ENCODE assay signal across 8 cellular contexts in the genomic region with DNA sequence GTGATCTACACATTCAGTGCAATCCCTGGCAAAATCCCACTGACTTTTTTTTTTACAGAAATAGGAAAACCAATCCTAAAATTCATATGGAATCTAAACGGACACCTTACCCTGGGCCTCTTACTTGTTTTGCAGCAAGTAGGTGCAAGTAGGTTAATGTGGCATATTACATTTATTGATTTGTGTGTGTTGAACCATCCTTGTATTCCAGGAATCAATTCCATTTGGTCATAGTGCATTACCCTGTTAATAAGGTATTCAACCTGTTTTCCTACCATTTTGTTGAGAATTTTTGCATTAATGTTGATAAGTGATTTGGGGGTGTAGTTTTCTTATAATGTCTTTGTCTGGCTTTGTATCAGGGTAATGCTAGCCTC. TPM values are rescaled to one million over a fixed set of nuclear protein-coding genes. Genes with fewer than 3 reads are reported as not detected.
A peak's percentile ranks its signal among the peaks of the same experiment; 100 is the strongest.
DNase-seq lines count a peak whose midpoint lies in the region; ATAC-seq lines count a peak whose summit lies in the region.
"Had no signal": no experiment of that assay in that cellular context is flagged by ENCODE, and none has a peak within 500 bp of the region (broad histone marks: within the 10 kb centered on the region; RNA-seq: fewer than 3 reads in every experiment).

No MANE protein-coding gene starts in this region.

- H3K27ac Mint-ChIP-seq in T-cell (no peak overlapping the region), immature natural killer cell (no peak overlapping the region)
- H3K27ac Mint-ChIP-seq in stimulated activated naive B cell treated with anti-CD40 and anti-IgM and Interleukin-4, amounts not matched to agents 10 μg/mL and 1 μg/mL and 100 μg/mL, for 72 hours, result peak overlapping the region; percentile 42
- H3K27ac Mint-ChIP-seq: H9 had no signal

- H3K27ac ChIP-seq in GM23248, result peak overlapping the region; percentile 74

- H3K27me3 ChIP-seq in GM23248 (replicated peaks; ENCODE audit: insufficient read depth), result no peaks in the 10 kb centered on the region

- H3K4me1 Mint-ChIP-seq in T-cell (peaks cover 11 to 17% (median 16%) of the 10 kb centered on the region in 3 donors), immature natural killer cell (peaks cover 10 to 20% of the 10 kb centered on the region in 2 donors)
- H3K4me1 Mint-ChIP-seq in stimulated activated naive B cell treated with anti-CD40 and anti-IgM and Interleukin-4, amounts not matched to agents 10 μg/mL and 1 μg/mL and 100 μg/mL, for 72 hours, result peaks cover 13 to 27% of the 10 kb centered on the region in 2 donors

- DNase-seq in GM23248 (no peak), T-cell (no peak), immature natural killer cell (no peak), sciatic nerve (ENCODE audit: low spot score) (no peak), HK-2 (ENCODE audit: unreplicated experiment) (no peak), G401 (ENCODE audit: low spot score) (no peak)
- no peak for DNase-seq in stimulated activated naive B cell treated with anti-CD40 and anti-IgM and Interleukin-4, amounts not matched to agents 10 μg/mL and 1 μg/mL and 100 μg/mL, for 72 hours

- WGBS in GM23248 (ENCODE audit: low coverage in 1 of 2, low lambda C conversion rate in 2 of 2, missing lambda C conversion rate in 2 of 2), 2 experiments, result 46 to 50% methylated on average over 1 of the region's 1 CpG

- no peaks in the 10 kb centered on the region for H3K4me1 ChIP-seq in GM23248 (ENCODE audit: insufficient read depth)

- peaks cover 21% of the 10 kb centered on the region for H3F3A ChIP-seq in GM23248 (ENCODE audit: insufficient read depth)

- peak overlapping the region; percentile 57; the same call in 1 of the 2 replicates for H2AFZ ChIP-seq in GM23248

- H3K4me2 ChIP-seq in GM23248 (ENCODE audit: unreplicated experiment), result no peak overlapping the region

- CTCF ChIA-PET in T-cell (lab: Charles Lee), result interaction anchor here (0.5 to 4.6 kb wide), 11 partner anchors 38 to 192 kb away, joined by 3 to 74 read pairs (median 6); a partner anchor contains a TSS

- peaks cover 38% of the 10 kb centered on the region for H3K79me2 ChIP-seq in GM23248 (ENCODE audit: insufficient read depth)

- peaks cover 8% of the 10 kb centered on the region for H3K36me3 Mint-ChIP-seq in T-cell
- peaks cover 0 to 2% (median 2%) of the 10 kb centered on the region in 3 donors for H3K36me3 Mint-ChIP-seq in immature natural killer cell
- peaks cover 7 to 18% of the 10 kb centered on the region in 2 donors for H3K36me3 Mint-ChIP-seq in stimulated activated naive B cell treated with anti-CD40 and anti-IgM and Interleukin-4, amounts not matched to agents 10 μg/mL and 1 μg/mL and 100 μg/mL, for 72 hours

- ATAC-seq in T-cell (replicated peaks in 1 of 4) (no peak), sciatic nerve (no peak)
- ATAC-seq in stimulated activated naive B cell treated with anti-CD40 and anti-IgM and Interleukin-4, amounts not matched to agents 10 μg/mL and 1 μg/mL and 100 μg/mL, for 72 hours (replicated peaks), result no peak

- H3K9me3 ChIP-seq in GM23248 (ENCODE audit: low read depth), result no peaks in the 10 kb centered on the region

- H3K36me3 ChIP-seq in GM23248 (ENCODE audit: low read depth), result no peaks in the 10 kb centered on the region

- H3K4me3 Mint-ChIP-seq in T-cell (peak overlapping the region in 2 of 3 donors; percentile 72 to 79), immature natural killer cell (peak overlapping the region; percentile 36 to 95 (median 75))
- H3K4me3 Mint-ChIP-seq in stimulated activated naive B cell treated with anti-CD40 and anti-IgM and Interleukin-4, amounts not matched to agents 10 μg/mL and 1 μg/mL and 100 μg/mL, for 72 hours, result no peak overlapping the region

- intact Hi-C loops in sciatic nerve (cut with DNase I), result no loop called here

- H3K9me3 Mint-ChIP-seq in T-cell (peaks cover 3 to 18% (median 11%) of the 10 kb centered on the region in 3 donors), immature natural killer cell (peaks cover 0 to 5% (median 0%) of the 10 kb centered on the region in 6 donors)
- peaks cover 7 to 8% of the 10 kb centered on the region in 2 donors for H3K9me3 Mint-ChIP-seq in stimulated activated naive B cell treated with anti-CD40 and anti-IgM and Interleukin-4, amounts not matched to agents 10 μg/mL and 1 μg/mL and 100 μg/mL, for 72 hours

- in situ Hi-C loops in GM23248 (cut with MboI) (no loop called here), G401 (cut with HindIII; ENCODE audit: low sequenced_read_pairs) (no loop called here)

- H3K27me3 Mint-ChIP-seq in T-cell, result peaks cover 4 to 9% of the 10 kb centered on the region in 2 donors
- H3K27me3 Mint-ChIP-seq in immature natural killer cell (ENCODE audit: low read depth in 3 of 3), result peaks cover 0 to 5% (median 0%) of the 10 kb centered on the region in 3 donors
- H3K27me3 Mint-ChIP-seq in stimulated activated naive B cell treated with anti-CD40 and anti-IgM and Interleukin-4, amounts not matched to agents 10 μg/mL and 1 μg/mL and 100 μg/mL, for 72 hours, result peaks cover 0 to 4% of the 10 kb centered on the region in 2 donors

- POLR2A ChIA-PET in T-cell (lab: Charles Lee), result interaction anchor here in 1 of 2 donors (0.7 to 1.0 kb wide), 2 partner anchors 40 to 54 kb away, joined by 5 to 9 read pairs; no protein-coding TSS in a partner anchor

- no peaks in the 10 kb centered on the region for H3K9me2 ChIP-seq in GM23248 (ENCODE audit: insufficient read depth)

- no peaks in the 10 kb centered on the region for H4K20me1 ChIP-seq in GM23248 (ENCODE audit: insufficient read depth)

- H3K4me3 ChIP-seq in GM23248, result peak overlapping the region; percentile 92; the same call in 1 of the 2 replicates

- H3K9ac ChIP-seq in GM23248, result no peak overlapping the region

RNA-seq across cellular contexts. Expression of a gene that starts 13.6 kb away (rescaled TPM):
- 555 and 556 TPM in 2 replicates for total RNA-seq in GM23248 (2014; rRNA removed; shearing (Covaris generic))
- polyA plus RNA-seq in GM23248 (2016; fragmentation: Nextera tagmentation; extraction: Ambion mirVana), result 350 and 364 TPM in 2 replicates
- 1 to 10 TPM in 3 of 5 donors, not detected in 2; 1.1 to 1.9 (median 1.6) TPM for total RNA-seq in T-cell
- under 1 TPM in 1 of 3 donors, not detected in 2; 0.08 TPM for polyA plus RNA-seq in immature natural killer cell
- total RNA-seq in sciatic nerve, result 150 TPM
- total RNA-seq in G401 (2014; rRNA removed; shearing (Covaris generic)), result 87.3 and 89.2 TPM in 2 replicates

RNA-seq across cellular contexts. Expression of a gene that starts 52.1 kb away (rescaled TPM):
- total RNA-seq in GM23248 (2014; rRNA removed; shearing (Covaris generic)), result 31.1 and 33.1 TPM in 2 replicates
- 19.1 and 19.9 TPM in 2 replicates for polyA plus RNA-seq in GM23248 (2016; fragmentation: Nextera tagmentation; extraction: Ambion mirVana)
- 100 to 1,000 TPM in 1 of 5 donors, 10 to 100 TPM in 4; 46.5 to 108 (median 55.2) TPM for total RNA-seq in T-cell
- 10 to 100 TPM; 31.3 to 79.2 (median 51.1) TPM for polyA plus RNA-seq in immature natural killer cell
- 52.2 TPM for total RNA-seq in sciatic nerve
- total RNA-seq in G401 (2014; rRNA removed; shearing (Covaris generic)), result 22.9 and 48.2 TPM in 2 replicates

Comparison
In these comparisons a context has a peak if more than half of its experiments do, and no peak if none do; other contexts are left out.
1. H3K4me3 Mint-ChIP-seq: peak in T-cell (2 of 3) and immature natural killer cell (5 of 5); none in stimulated activated naive B cell treated with anti-CD40 and anti-IgM and Interleukin-4, amounts not matched to agents 10 μg/mL and 1 μg/mL and 100 μg/mL, for 72 hours (0 of 2).
2. RNA of a gene that starts 13.6 kb away (total RNA-seq): 555 to 556 TPM in GM23248, 150 TPM in sciatic nerve (single experiment) and 87.3 to 89.2 TPM in G401; 1.1 to 1.9 TPM in T-cell; every median in the first group is over 10 times any median in the second.